Comparison of ENCODE assay signal across 8 cellular contexts in the genomic region with DNA sequence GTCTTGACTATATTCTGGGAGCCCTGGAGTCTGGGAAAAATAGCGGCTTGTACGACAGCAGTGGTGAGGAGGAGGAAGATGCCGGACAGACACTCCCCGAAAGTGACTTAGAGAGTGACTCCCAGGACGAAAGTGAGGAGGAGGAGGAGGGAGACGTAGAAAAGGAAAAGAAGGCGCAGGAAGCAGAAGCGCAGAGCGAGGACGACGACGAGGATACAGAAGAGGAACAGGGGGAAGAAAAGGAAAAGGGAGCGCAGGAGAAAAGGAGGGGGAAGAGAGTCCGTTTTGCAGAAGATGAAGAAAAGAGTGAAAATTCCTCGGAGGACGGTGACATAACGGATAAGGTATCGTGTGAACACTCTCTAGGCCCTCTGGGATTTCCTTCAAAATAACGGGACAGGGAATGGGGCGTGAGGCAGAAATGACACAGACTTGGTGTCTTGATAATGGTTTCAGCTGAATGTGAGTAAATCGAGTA. TPM values are rescaled to one million over a fixed set of nuclear protein-coding genes. Genes with fewer than 3 reads are reported as not detected.
A peak's percentile ranks its signal among the peaks of the same experiment; 100 is the strongest.
DNase-seq lines count a peak whose midpoint lies in the region; ATAC-seq, FAIRE-seq and TF ChIP-seq lines count a peak whose summit lies in the region.

No MANE protein-coding gene starts in this region.

- TF ChIP-seq POLR2A in endothelial cell of umbilical vein (IDR thresholded peaks at IDR 0.05; ENCODE audit: low read depth, low read length) (no peak), ovary (IDR thresholded peaks at IDR 0.05) (no peak)

- DNase-seq in GM12865 (ENCODE audit: low read depth) = no peak
- no peak for DNase-seq in endothelial cell of umbilical vein (ENCODE audit: low read depth, low spot score)
- no peak for DNase-seq in ovary
- no peak for DNase-seq in NCI-H748 (lab: John Stamatoyannopoulos, UW; ENCODE audit: unreplicated experiment)
- no peak for DNase-seq in NCI-H226
- no peak for DNase-seq in COR-L47 (lab: John Stamatoyannopoulos, UW)

- CTCF ChIA-PET in endothelial cell of umbilical vein (lab: Charles Lee) = interaction anchor here (1.2 to 3.2 kb wide), 10 partner anchors 18 to 388 kb away, joined by 3 to 22 read pairs (median 8); partner anchors contain the start of gene LMBR1

- H4K20me1 ChIP-seq in OCI-LY1 (ENCODE audit: insufficient read depth, low read length) (0 out of 2 replicates have a peak, but pooled peaks cover 2% of the 10 kb centered on the region), endothelial cell of umbilical vein (replicated peaks; ENCODE audit: control insufficient read depth, extremely low read depth, insufficient read depth, low read length) (no peaks in the 10 kb centered on the region)

- 1 to 2% (median 1%) methylated on average over 21 of the region's 21 CpGs for WGBS in ovary, 3 donors

- TF ChIP-seq CTCF in GM12865 (IDR thresholded peaks at IDR 0.05; ENCODE audit: insufficient read depth, low read depth, low read length, missing control alignments) = no peak
- TF ChIP-seq CTCF in OCI-LY1 (IDR thresholded peaks at IDR 0.05; ENCODE audit: low read length) = no peak
- no peak for TF ChIP-seq CTCF in endothelial cell of umbilical vein (IDR thresholded peaks at IDR 0.05; ENCODE audit: extremely low read depth in 1 of 2, insufficient read depth in 1 of 2, low read depth in 1 of 2, low read length in 2 of 2)
- no peak for TF ChIP-seq CTCF in ovary (IDR thresholded peaks at IDR 0.05)

- no peak overlapping the region for H3K27ac ChIP-seq in OCI-LY1 (ENCODE audit: low read depth, low read length, poor library complexity, severe bottlenecking)
- H3K27ac ChIP-seq in endothelial cell of umbilical vein (ENCODE audit: insufficient read depth, low read depth, low read length) = peak overlapping the region; percentile 49
- H3K27ac ChIP-seq in ovary = no peak overlapping the region

- H2AFZ ChIP-seq in OCI-LY1 (ENCODE audit: low read length) (no peak overlapping the region), endothelial cell of umbilical vein (ENCODE audit: low read depth, low read length) (peak overlapping the region; percentile 83)

- no TSS peak for BruUV-seq in endothelial cell of umbilical vein (replicated peaks; lab: Mats Ljungman, UMichigan)

- H3K9me2 ChIP-seq in OCI-LY1 (ENCODE audit: low read depth, low read length) = no peaks in the 10 kb centered on the region

- dilution Hi-C loops in endothelial cell of umbilical vein (cut with MboI; ENCODE audit: extremely low pct_ligation_motif_present, low sequenced_read_pairs) = no loop called here

- H3K27me3 ChIP-seq in OCI-LY1 (ENCODE audit: insufficient read depth, low read length) (no peaks in the 10 kb centered on the region; the same call in 1 of the 2 replicates), endothelial cell of umbilical vein (ENCODE audit: control insufficient read depth in 2 of 2, insufficient read depth in 2 of 2, low read length in 2 of 2) (no peaks in the 10 kb centered on the region), ovary (no peaks in the 10 kb centered on the region)

- POLR2A ChIA-PET in endothelial cell of umbilical vein (lab: Charles Lee) = interaction anchor here (0.6 to 1.3 kb wide), 2 partner anchors 57 to 80 kb away, joined by 4 to 5 read pairs; partner anchors contain the start of gene LMBR1

- H3K79me2 ChIP-seq in OCI-LY1 (ENCODE audit: insufficient read depth, low read length) = peaks cover 30% of the 10 kb centered on the region
- H3K79me2 ChIP-seq in endothelial cell of umbilical vein (ENCODE audit: control insufficient read depth, insufficient read depth, low read length) = peaks cover 54% of the 10 kb centered on the region

- H3K9me3 ChIP-seq in OCI-LY1 (ENCODE audit: low read length) (0 out of 2 replicates have a peak, but pooled peaks cover 4% of the 10 kb centered on the region), endothelial cell of umbilical vein (replicated peaks; ENCODE audit: control insufficient read depth, insufficient read depth, low read length) (no peaks in the 10 kb centered on the region), ovary (no peaks in the 10 kb centered on the region)

- H3K36me3 ChIP-seq in OCI-LY1 (ENCODE audit: insufficient read depth, low read length) = peaks cover 36% of the 10 kb centered on the region
- peaks cover 15 to 17% of the 10 kb centered on the region in 2 experiments for H3K36me3 ChIP-seq in endothelial cell of umbilical vein (ENCODE audit: control insufficient read depth in 2 of 2, extremely low read depth in 1 of 2, insufficient read depth in 2 of 2, low read length in 2 of 2)
- no peaks in the 10 kb centered on the region for H3K36me3 ChIP-seq in ovary

- H3K4me2 ChIP-seq in OCI-LY1 (ENCODE audit: low read length) (peak overlapping the region; percentile 92), endothelial cell of umbilical vein (ENCODE audit: insufficient read depth, low read length) (peak overlapping the region; percentile 94)

- ATAC-seq in GM21825 (IDR thresholded peaks at IDR 0.05; ENCODE audit: unreplicated experiment) = no peak

- no peak for TF ChIP-seq EP300 in ovary (IDR thresholded peaks at IDR 0.05)

- H3K4me1 ChIP-seq in OCI-LY1 (ENCODE audit: insufficient read depth, low read length, severe bottlenecking) (peaks cover 28% of the 10 kb centered on the region), endothelial cell of umbilical vein (ENCODE audit: control insufficient read depth, extremely low read depth, insufficient read depth, low read length) (peaks cover 21% of the 10 kb centered on the region), ovary (ENCODE audit: insufficient read depth) (peaks cover 5% of the 10 kb centered on the region)

- intact Hi-C loops in endothelial cell of umbilical vein (cut with micrococcal nuclease) (loop anchor here (1.0 to 10.0 kb wide), 5 partner anchors 41 to 384 kb away; partner anchors contain the start of genes DNAJB6 and UBE3C), ovary (cut with DNase I) (no loop called here)

- H3K9me1 ChIP-seq in endothelial cell of umbilical vein (replicated peaks; ENCODE audit: control insufficient read depth, extremely low read depth, insufficient read depth, low read length) = no peaks in the 10 kb centered on the region

- peak overlapping the region; percentile 81 for H3K9ac ChIP-seq in OCI-LY1 (ENCODE audit: low read length)
- H3K9ac ChIP-seq in endothelial cell of umbilical vein (replicated peaks; ENCODE audit: extremely low read depth, insufficient read depth, low read length) = peak overlapping the region; percentile 83

- H3F3A ChIP-seq in OCI-LY1 (ENCODE audit: insufficient read depth, low read length) = no peaks in the 10 kb centered on the region

- H3K4me3 ChIP-seq in GM12865 (ENCODE audit: low read depth, low read length) (peak overlapping the region; percentile 88), OCI-LY1 (ENCODE audit: low read depth, low read length, poor library complexity, severe bottlenecking) (peak overlapping the region; percentile 85), endothelial cell of umbilical vein (replicated peaks in 1 of 3; ENCODE audit: insufficient read depth in 1 of 3, low read depth in 1 of 3, low read length in 3 of 3) (peak overlapping the region; percentile 72 to 92 (median 83)), ovary (peak overlapping the region; percentile 90)

- peak; percentile 76 for FAIRE-seq in endothelial cell of umbilical vein (lab: Jason Lieb, UNC)

TF ChIP-seq in endothelial cell of umbilical vein, 7 proteins besides CTCF, POLR2A, EP300 and RAD21:
- no peak for TF ChIP-seq JUN (IDR thresholded peaks at IDR 0.05; ENCODE audit: borderline replicate concordance, insufficient read depth, insufficient read length, low read depth)
- no peak for TF ChIP-seq POLR2AphosphoS5 (IDR thresholded peaks at IDR 0.05; ENCODE audit: insufficient read depth, low read depth, low read length)
- no peak for TF ChIP-seq GATA2 (IDR thresholded peaks at IDR 0.05; ENCODE audit: insufficient read depth, insufficient read length, low read depth, low read length)
- TF ChIP-seq EZH2 (IDR thresholded peaks at IDR 0.05; ENCODE audit: borderline replicate concordance, low read depth, low read length, severe bottlenecking) = no peak
- TF ChIP-seq MAX (IDR thresholded peaks at IDR 0.05; ENCODE audit: insufficient read depth, insufficient read length) = no peak
- no peak for TF ChIP-seq FOS (IDR thresholded peaks at IDR 0.05; ENCODE audit: borderline replicate concordance, insufficient read depth, low read length)
- no peak for TF ChIP-seq MYC (IDR thresholded peaks at IDR 0.05; ENCODE audit: low read depth, low read length)

RNA-seq across cellular contexts. Expression of gene NOM1, which starts 0.9 kb away (rescaled TPM):
- 36.7 and 38.6 TPM in 2 replicates for total RNA-seq in endothelial cell of umbilical vein
- 11.7 and 13.7 TPM in 2 replicates for polyA plus RNA-seq in endothelial cell of umbilical vein
- polyA plus RNA-seq in endothelial cell of umbilical vein (2011; cell fraction: cytosol; rRNA removed) = 9.7 and 9.9 TPM in 2 replicates
- polyA plus RNA-seq in endothelial cell of umbilical vein (2011; cell fraction: nucleus; rRNA removed) = 63.6 and 69.5 TPM in 2 replicates
- 14.7 and 21.4 TPM in 2 replicates for polyA plus RNA-seq in endothelial cell of umbilical vein (2012)
- 26.4 and 34.5 TPM in 2 replicates for polyA minus RNA-seq in endothelial cell of umbilical vein
- polyA minus RNA-seq in endothelial cell of umbilical vein (2011; cell fraction: cytosol; rRNA and poly(A)+ RNA removed) = 15.5 TPM
- polyA minus RNA-seq in endothelial cell of umbilical vein (2011; cell fraction: nucleus; rRNA and poly(A)+ RNA removed) = 35.2 and 63.8 TPM in 2 replicates
- 10 to 100 TPM; 12.6 to 26.5 (median 15.6) TPM for total RNA-seq in ovary
- 10 to 100 TPM in 1 of 2 donors, 1 to 10 TPM in 1; 7.7 to 12.7 TPM for polyA plus RNA-seq in ovary

RNA-seq across cellular contexts. Expression of gene LMBR1, which starts 57.4 kb away (rescaled TPM):
- total RNA-seq in endothelial cell of umbilical vein (57.7 and 72.9 TPM in 2 replicates), ovary (10 to 100 TPM; 46.9 to 77.1 (median 63.5) TPM)
- polyA plus RNA-seq in endothelial cell of umbilical vein (12.1 and 14.0 TPM in 2 replicates), ovary (10 to 100 TPM; 20.0 to 50.7 TPM)
- polyA plus RNA-seq in endothelial cell of umbilical vein (2011; cell fraction: cytosol; rRNA removed) = 13.8 and 15.7 TPM in 2 replicates
- 31.7 and 33.0 TPM in 2 replicates for polyA plus RNA-seq in endothelial cell of umbilical vein (2011; cell fraction: nucleus; rRNA removed)
- 23.9 and 29.0 TPM in 2 replicates for polyA plus RNA-seq in endothelial cell of umbilical vein (2012)
- polyA minus RNA-seq in endothelial cell of umbilical vein = 43.0 and 64.6 TPM in 2 replicates
- 32.0 TPM for polyA minus RNA-seq in endothelial cell of umbilical vein (2011; cell fraction: cytosol; rRNA and poly(A)+ RNA removed)
- polyA minus RNA-seq in endothelial cell of umbilical vein (2011; cell fraction: nucleus; rRNA and poly(A)+ RNA removed) = 118 and 129 TPM in 2 replicates
